ENCODE assay signal across 10 cellular contexts in the genomic region with DNA sequence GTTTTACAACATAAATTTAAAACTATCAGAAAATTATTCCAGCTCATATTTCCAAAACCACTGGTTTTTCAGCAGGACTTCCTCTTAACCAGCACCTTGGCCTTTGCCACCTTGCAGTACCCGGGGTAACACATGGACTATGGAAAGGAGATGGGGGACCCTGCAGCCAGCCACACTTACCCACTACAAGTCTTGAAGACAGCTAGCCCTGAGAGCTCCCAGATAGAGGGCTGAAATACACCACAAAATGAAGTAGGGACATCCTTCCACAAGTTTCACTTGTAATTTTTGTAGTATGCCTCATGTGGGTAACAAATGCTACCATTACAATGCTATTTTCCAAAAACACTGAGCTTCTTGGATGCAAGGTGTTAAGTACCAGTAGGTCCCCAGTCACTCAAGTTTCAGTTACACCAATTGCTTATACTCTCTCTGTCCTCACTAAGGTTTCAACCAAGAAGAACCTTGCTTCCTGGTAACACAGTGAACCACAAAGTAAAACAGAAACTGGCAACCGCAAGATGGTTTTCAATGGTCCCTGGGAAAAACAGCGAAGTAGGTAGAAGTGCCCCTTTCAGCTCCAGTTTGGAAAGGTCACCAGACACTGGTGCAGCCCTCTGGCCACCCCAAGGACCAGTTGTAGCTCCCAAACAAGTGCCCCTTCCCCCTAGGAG.
DNase-seq lines count a peak whose midpoint lies in the region; ATAC-seq and TF ChIP-seq lines count a peak whose summit lies in the region.
"Had no signal": no experiment of that assay in that cellular context is flagged by ENCODE, and none has a peak within 500 bp of the region (broad histone marks: within the 10 kb centered on the region; RNA-seq: fewer than 3 reads in every experiment).

No MANE protein-coding gene starts in this region.

- TF ChIP-seq CTCF in GM10266 (IDR thresholded peaks at IDR 0.05; ENCODE audit: control insufficient read depth, insufficient read depth, low read depth, missing control alignments): no peak
- TF ChIP-seq CTCF in adrenal gland (IDR thresholded peaks at IDR 0.05): no peak

- peaks cover 21 to 29% of the 10 kb centered on the region in 2 donors for H3K4me1 ChIP-seq in adrenal gland (replicated peaks in 1 of 2)

- H3K27ac ChIP-seq in adrenal gland: peak overlapping the region in 3 of 5 donors; percentile 55 to 72 (median 63)

- no peak for TF ChIP-seq POLR2A in adrenal gland (IDR thresholded peaks at IDR 0.05)

- DNase-seq in GM10266 (ENCODE audit: extremely low spot score) (peak; percentile 27), adrenal gland (no peak), putamen (ENCODE audit: low spot score) (no peak), retina (no peak), HPDE6-E6E7 (ENCODE audit: extremely low spot score) (no peak), left lobe of liver (ENCODE audit: low spot score) (no peak)
- DNase-seq: activated CD8-positive, alpha-beta memory T cell treated with anti-CD3 and anti-CD28 coated beads, Interleukin-2, amount 50 U/mL, for 4 hours; NCI-H2029 had no signal

- intact Hi-C loops in adrenal gland (cut with DNase I): no loop called here

- WGBS in adrenal gland, 4 donors: 85 to 97% (median 91%) methylated on average over 3 of the region's 3 CpGs

- peak; percentile 30 for ATAC-seq in GM19397 (IDR thresholded peaks at IDR 0.05; ENCODE audit: unreplicated experiment)
- peak; percentile 40 for ATAC-seq in HG03139 (IDR thresholded peaks at IDR 0.05; ENCODE audit: unreplicated experiment)
- ATAC-seq in left lobe of liver: no peak

- H3K4me3 ChIP-seq in adrenal gland: no peak overlapping the region

- H3K27me3 ChIP-seq in adrenal gland: no peaks in the 10 kb centered on the region

- no peaks in the 10 kb centered on the region for H3K9me3 ChIP-seq in adrenal gland (replicated peaks in 1 of 3)

- no peaks in the 10 kb centered on the region for H3K36me3 ChIP-seq in adrenal gland (replicated peaks in 1 of 2)
